8 cellular contexts compared by ENCODE assay signal in genomic region chr3:138417559-138417982, GRCh38. TPM values are rescaled to one million over a fixed set of nuclear protein-coding genes. Genes with fewer than 3 reads are reported as not detected.
DNase-seq lines count a peak whose midpoint lies in the region; ATAC-seq and TF ChIP-seq lines count a peak whose summit lies in the region.

No MANE protein-coding gene starts in this region.

- H3K27ac ChIP-seq in coronary artery = no peak overlapping the region
- no peak overlapping the region for H3K27ac ChIP-seq in right lobe of liver

- H3K4me3 ChIP-seq in coronary artery (no peak overlapping the region), right lobe of liver (no peak overlapping the region)

- no peaks in the 10 kb centered on the region for H3K27me3 ChIP-seq in right lobe of liver

- TF ChIP-seq POLR2A in right lobe of liver (IDR thresholded peaks at IDR 0.05) = no peak

- no peaks in the 10 kb centered on the region for H3K4me1 ChIP-seq in right lobe of liver

- TF ChIP-seq CTCF in coronary artery (IDR thresholded peaks at IDR 0.05) (peak; percentile 89), right lobe of liver (IDR thresholded peaks at IDR 0.05) (peak; percentile 84 to 94 (median 90))

- no peaks in the 10 kb centered on the region for H3K9me3 ChIP-seq in right lobe of liver

- H3K36me3 ChIP-seq in right lobe of liver = no peaks in the 10 kb centered on the region

- DNase-seq in AG20443 (ENCODE audit: low spot score) (peak; percentile 93), NCI-H524 (lab: John Stamatoyannopoulos, UW) (peak; percentile 86 to 93), coronary artery (ENCODE audit: low spot score) (no peak), right lobe of liver (peak; percentile 67 to 80 (median 78))
- peak; percentile 77 for DNase-seq in activated CD4-positive, alpha-beta T cell treated with anti-CD3 and anti-CD28 coated beads for 48 hours
- DNase-seq in stimulated activated CD4-positive, alpha-beta T cell treated with anti-CD3 and anti-CD28 coated beads, TNF-alpha, amount 100 ng/mL, for 1 hour (ENCODE audit: low read depth in 3 of 3, low spot score in 1 of 3) = peak; percentile 15 to 38 (median 15)

- ATAC-seq in GM19025 (IDR thresholded peaks at IDR 0.05; ENCODE audit: low read depth, unreplicated experiment) = peak; percentile 82
- peak; percentile 60 for ATAC-seq in HG03378 (IDR thresholded peaks at IDR 0.05; ENCODE audit: unreplicated experiment)
- ATAC-seq in right lobe of liver = peak; percentile 96 to 99 (median 98)

- intact Hi-C loops in right lobe of liver (cut with DNase I) = loop anchor here in 1 of 2 donors (10.0 kb wide), 2 partner anchors 83 to 507 kb away; no protein-coding TSS in a partner anchor

- WGBS in right lobe of liver (ENCODE audit: insufficient coverage, low coverage, low lambda C conversion rate, missing lambda C conversion rate) = 0% methylated on average over 4 of the region's 7 CpGs

RNA-seq across cellular contexts. Expression of gene ESYT3, which starts 16.8 kb away (rescaled TPM):
- under 1 TPM in 5 of 6 experiments, not detected in 1; 0.05 to 0.92 (median 0.29) TPM for total RNA-seq in right lobe of liver
